In the genomic region with DNA sequence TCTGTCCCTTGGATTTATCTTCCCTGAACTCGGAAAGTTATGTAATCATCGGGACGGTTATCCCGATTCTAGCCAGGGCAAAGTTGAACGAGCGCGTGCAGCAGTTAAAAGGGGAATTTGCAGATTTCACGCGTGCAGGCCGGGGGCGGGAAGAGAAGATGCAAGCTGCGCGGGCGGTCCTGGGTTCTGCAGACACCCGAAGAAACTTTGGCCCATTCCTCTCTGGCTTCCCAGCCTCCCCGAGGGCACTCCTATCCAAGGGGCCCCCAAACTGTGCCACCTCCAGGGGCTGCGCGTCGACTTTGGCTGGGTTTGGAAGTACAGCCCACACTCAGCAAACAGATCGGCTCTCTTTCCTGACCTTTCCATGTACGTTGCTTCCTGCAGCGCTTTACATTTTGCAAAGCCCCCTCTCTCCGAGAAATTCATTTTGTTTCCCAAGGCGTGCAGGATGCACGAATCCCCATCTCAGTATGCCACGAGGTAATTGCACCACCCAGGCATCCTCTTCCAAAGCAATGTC, we compare ENCODE assay signal across 8 cellular contexts. TPM values are rescaled to one million over a fixed set of nuclear protein-coding genes. Genes with fewer than 3 reads are reported as not detected.
DNase-seq lines count a peak whose midpoint lies in the region; ATAC-seq and TF ChIP-seq lines count a peak whose summit lies in the region.

No MANE protein-coding gene starts in this region.

- peak; percentile 45 to 57 (median 50) for ATAC-seq in right lobe of liver
- ATAC-seq in activated CD4-positive, CD25-positive, alpha-beta regulatory T cell treated with anti-CD3 and anti-CD28 coated beads, Interleukin-2, amount 50 U/mL, for 24 hours: no peak

- H3K9ac ChIP-seq in subcutaneous abdominal adipose tissue (ENCODE audit: low read length in 5 of 5): peak overlapping the region in 4 of 5 donors; percentile 53 to 86 (median 74)

- peaks cover 0 to 44% (median 16%) of the 10 kb centered on the region in 4 donors for H3K4me1 ChIP-seq in right lobe of liver
- peaks cover 10 to 54% (median 51%) of the 10 kb centered on the region in 5 donors for H3K4me1 ChIP-seq in subcutaneous abdominal adipose tissue (ENCODE audit: control insufficient read depth in 5 of 5, insufficient read depth in 5 of 5, low read length in 5 of 5)

- H3K4me3 ChIP-seq in NB4 (ENCODE audit: low read depth, low read length): peak overlapping the region; percentile 91
- H3K4me3 ChIP-seq in right lobe of liver: peak overlapping the region; percentile 88 to 96 (median 90)
- H3K4me3 ChIP-seq in subcutaneous abdominal adipose tissue (ENCODE audit: low read depth in 1 of 5, low read length in 5 of 5): peak overlapping the region; percentile 2 to 86 (median 66)

- H3K36me3 ChIP-seq in right lobe of liver: no peaks in the 10 kb centered on the region
- H3K36me3 ChIP-seq in subcutaneous abdominal adipose tissue (ENCODE audit: control insufficient read depth in 5 of 5, insufficient read depth in 5 of 5, low read length in 5 of 5): peaks cover 0 to under 1% (median 0%) of the 10 kb centered on the region in 5 donors

- DNase-seq in Daoy (ENCODE audit: low read depth): peak; percentile 28
- DNase-seq in NB4 (ENCODE audit: low read depth): peak; percentile 74
- DNase-seq in caudate nucleus (lab: John Stamatoyannopoulos, UW): peak in 33 of 61 donors; percentile 8 to 71 (median 41)
- DNase-seq in right lobe of liver: peak; percentile 72 to 80 (median 76)
- DNase-seq in NCI-H2081 (lab: John Stamatoyannopoulos, UW): no peak
- DNase-seq in NCI-H2171 treated with DMSO at 0.1 percent for 48 hours (lab: John Stamatoyannopoulos, UW): no peak

- H3K27ac ChIP-seq in caudate nucleus (ENCODE audit: low read depth, low read length) (peak overlapping the region; percentile 75), right lobe of liver (peak overlapping the region; percentile 55 to 88 (median 85)), subcutaneous abdominal adipose tissue (ENCODE audit: low read depth, low read length) (peak overlapping the region; percentile 89)

- intact Hi-C loops in right lobe of liver (cut with DNase I): no loop called here

- no peaks in the 10 kb centered on the region for H3K27me3 ChIP-seq in right lobe of liver
- no peaks in the 10 kb centered on the region for H3K27me3 ChIP-seq in subcutaneous abdominal adipose tissue (ENCODE audit: control insufficient read depth in 5 of 5, insufficient read depth in 4 of 5, low read length in 5 of 5)

- TF ChIP-seq CTCF in NB4 (IDR thresholded peaks at IDR 0.05; ENCODE audit: low read depth, low read length) (no peak), right lobe of liver (IDR thresholded peaks at IDR 0.05) (no peak)

- 24% methylated on average over 20 of the region's 26 CpGs for WGBS in right lobe of liver (ENCODE audit: insufficient coverage, low coverage, low lambda C conversion rate, missing lambda C conversion rate)

- TF ChIP-seq POLR2A in NB4 (IDR thresholded peaks at IDR 0.05; ENCODE audit: extremely low read depth, insufficient read length): no peak
- TF ChIP-seq POLR2A in right lobe of liver (IDR thresholded peaks at IDR 0.05): no peak

- H3K9me3 ChIP-seq in right lobe of liver (no peaks in the 10 kb centered on the region), subcutaneous abdominal adipose tissue (ENCODE audit: control insufficient read depth in 5 of 5, low read length in 5 of 5) (no peaks in the 10 kb centered on the region)

RNA-seq across cellular contexts. Expression of a gene that starts 0.9 kb away (rescaled TPM):
- total RNA-seq in Daoy (2014; rRNA removed; shearing (Covaris generic)): 140 and 143 TPM in 2 replicates
- 10 to 100 TPM; 32.8 to 51.7 (median 36.2) TPM for total RNA-seq in right lobe of liver

RNA-seq across cellular contexts. Expression of a gene that starts 54.7 kb away (rescaled TPM):
- total RNA-seq in Daoy (2014; rRNA removed; shearing (Covaris generic)): 0.23 TPM in 1 of 2 replicates, not detected in the other
- total RNA-seq in right lobe of liver: 1 to 10 TPM in 5 of 6 experiments, under 1 TPM in 1; 0.55 to 2.4 (median 1.6) TPM

Comparison
In these comparisons a context has a peak if more than half of its experiments do, and no peak if none do; other contexts are left out.
1. DNase-seq: peak in Daoy (single experiment), NB4 (single experiment), caudate nucleus (33 of 61) and right lobe of liver (3 of 3); none in NCI-H2081 (0 of 2) and NCI-H2171 treated with DMSO at 0.1 percent for 48 hours (single experiment).
2. ATAC-seq: peak in right lobe of liver (4 of 4); none in activated CD4-positive, CD25-positive, alpha-beta regulatory T cell treated with anti-CD3 and anti-CD28 coated beads, Interleukin-2, amount 50 U/mL, for 24 hours (0 of 2).
3. Peak in every context shown above with its lines, with median percentiles within 50 percentile points of each other: H3K4me3 ChIP-seq and H3K27ac ChIP-seq.